20 cellular contexts compared by ENCODE assay signal in the genomic region with DNA sequence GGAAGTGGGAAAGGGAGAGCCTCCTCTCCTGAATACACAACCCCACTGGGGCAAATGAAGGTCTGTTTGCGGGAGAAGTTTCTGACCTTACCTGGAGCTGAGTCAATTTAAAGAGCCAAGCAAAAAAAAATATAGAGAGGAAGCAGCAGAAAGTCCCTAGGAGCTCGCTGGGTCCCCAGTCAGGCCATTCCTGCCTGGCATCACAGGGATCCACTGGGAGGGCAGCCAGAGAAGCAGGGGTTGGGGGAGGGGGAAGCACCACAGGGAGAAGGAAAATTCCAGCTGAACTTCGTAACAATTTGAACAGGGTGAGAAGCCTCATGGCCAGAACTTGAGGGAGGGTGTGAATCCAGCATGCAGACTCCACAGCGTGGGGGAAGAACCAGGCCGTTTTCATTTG.
"Had no signal": no experiment of that assay in that cellular context is flagged by ENCODE, and none has a peak within 500 bp of the region (broad histone marks: within the 10 kb centered on the region; RNA-seq: fewer than 3 reads in every experiment).

No MANE protein-coding gene starts in this region.

- H3K27me3 ChIP-seq: colonic mucosa, neutrophil, stomach, transverse colon had no signal

- H3K9me3 ChIP-seq: colonic mucosa, neutrophil, psoas muscle, thoracic aorta, transverse colon had no signal

- H3K27ac ChIP-seq: colonic mucosa, neutrophil, psoas muscle, stomach, thoracic aorta, transverse colon had no signal

- H3K4me3 ChIP-seq: colonic mucosa, lung, psoas muscle, stomach, thoracic aorta, transverse colon had no signal

- H3K36me3 Mint-ChIP-seq: naive thymus-derived CD4-positive, alpha-beta T cell had no signal

- H3K27ac Mint-ChIP-seq: naive thymus-derived CD4-positive, alpha-beta T cell; nephron progenitor cell had no signal

- ATAC-seq: left colon; naive thymus-derived CD4-positive, alpha-beta T cell; psoas muscle had no signal

- DNase-seq: caudate nucleus; colonic mucosa; dermis blood vessel endothelial cell; foreskin melanocyte; kidney; left colon; mesenchymal stem cell; naive thymus-derived CD4-positive, alpha-beta T cell; nephron progenitor cell; psoas muscle; retina; small intestine; stimulated activated CD4-positive, alpha-beta T cell treated with anti-CD3 and anti-CD28 coated beads, Interleukin-12 subunit alpha, Interleukin-12 subunit beta, amount 100 ng/mL, for 4 hours; stimulated activated naive CD4-positive, alpha-beta T cell; stomach; substantia nigra; transverse colon had no signal

- H3K4me3 Mint-ChIP-seq: naive thymus-derived CD4-positive, alpha-beta T cell; nephron progenitor cell had no signal

- H3K36me3 ChIP-seq: colonic mucosa, neutrophil, stomach, thoracic aorta, transverse colon had no signal

- H3K4me1 ChIP-seq: colonic mucosa, stomach, transverse colon had no signal

- H3K4me1 Mint-ChIP-seq: naive thymus-derived CD4-positive, alpha-beta T cell; nephron progenitor cell had no signal
